Comparison of ENCODE assay signal across 10 cellular contexts in the genomic region with DNA sequence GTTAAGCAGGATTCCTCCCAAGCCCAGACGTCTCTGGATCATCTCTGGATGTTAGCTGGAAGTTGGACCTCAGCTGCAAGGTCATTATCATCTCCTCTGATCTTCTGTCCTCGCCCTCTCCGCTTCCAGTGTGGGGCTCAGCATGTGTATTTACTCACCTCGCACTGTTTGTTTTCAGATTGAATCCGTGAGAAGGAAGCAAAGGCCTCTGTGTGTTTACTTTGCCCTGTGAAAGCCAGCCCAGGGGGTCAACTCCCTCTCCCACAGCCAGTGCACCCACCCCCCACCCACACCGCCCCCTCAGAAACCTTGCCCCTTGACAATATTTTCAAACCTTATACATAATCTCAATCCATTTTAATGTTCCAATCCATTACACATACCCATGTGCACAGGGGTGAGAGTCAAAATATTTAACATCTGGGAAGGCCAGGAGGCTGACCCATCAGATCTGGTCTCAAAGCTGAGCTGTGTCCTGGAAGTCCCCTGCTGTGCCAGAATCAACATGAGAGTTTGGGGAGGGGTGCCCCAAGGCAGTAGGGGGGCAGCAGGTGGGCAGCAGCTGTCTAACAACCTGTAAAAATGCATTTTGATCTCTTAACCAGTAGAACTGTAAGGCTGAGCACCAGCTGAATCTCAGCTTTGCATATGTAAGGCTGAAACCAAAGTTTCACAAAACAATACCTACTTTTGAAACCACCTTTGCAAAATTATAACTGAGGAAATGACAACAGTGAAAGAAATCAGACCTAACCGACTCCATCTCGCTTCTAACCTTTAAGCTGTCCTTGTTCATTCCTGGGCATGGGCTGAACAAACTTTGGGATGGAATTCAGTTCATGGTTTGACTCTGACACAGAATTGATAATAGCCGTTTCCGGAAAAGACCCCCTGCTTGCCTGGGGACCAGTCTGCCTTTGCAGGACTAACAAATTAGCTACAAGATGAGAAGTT.
A peak's percentile ranks its signal among the peaks of the same experiment; 100 is the strongest.
DNase-seq lines count a peak whose midpoint lies in the region; ATAC-seq and TF ChIP-seq lines count a peak whose summit lies in the region.
"Had no signal": no experiment of that assay in that cellular context is flagged by ENCODE, and none has a peak within 500 bp of the region (broad histone marks: within the 10 kb centered on the region; RNA-seq: fewer than 3 reads in every experiment).

No MANE protein-coding gene starts in this region.

- intact Hi-C loops in CD4-positive, alpha-beta T cell (cut with DNase I, micrococcal nuclease), result no loop called here

- H2AFZ ChIP-seq in OCI-LY3 (ENCODE audit: low read depth, low read length), result no peak overlapping the region

- no peak overlapping the region for H3K4me3 Mint-ChIP-seq in CD8-positive, alpha-beta memory T cell
- no peak overlapping the region for H3K4me3 Mint-ChIP-seq in CD4-positive, alpha-beta T cell

- peak; percentile 10 for DNase-seq in NCI-H2196 treated with DMSO at 0.1 percent for 48 hours (lab: John Stamatoyannopoulos, UW; ENCODE audit: unreplicated experiment)
- no peak for DNase-seq in NCI-H2196 (lab: John Stamatoyannopoulos, UW; ENCODE audit: unreplicated experiment)
- peak; percentile 49 for DNase-seq in smooth muscle cell of the brain vasculature (ENCODE audit: low read depth, low spot score)
- no peak for DNase-seq in NOMO-1 treated with dmso at 0.1 percent for 144 hours (lab: John Stamatoyannopoulos, UW; ENCODE audit: unreplicated experiment)
- DNase-seq in CD8-positive, alpha-beta memory T cell, result no peak
- no peak for DNase-seq in CD4-positive, alpha-beta T cell
- DNase-seq: heart right ventricle; stimulated activated naive CD8-positive, alpha-beta T cell treated with anti-CD3 and anti-CD28 coated beads, Interleukin-15, Interleukin-2, amounts not matched to agents 100 U/mL and 50 U/mL, for 24 hours had no signal

- POLR2A ChIA-PET in CD8-positive, alpha-beta memory T cell (lab: Charles Lee), result no interaction called here
- POLR2A ChIA-PET in CD4-positive, alpha-beta T cell (lab: Charles Lee), result no interaction called here

- H3K79me2 ChIP-seq in OCI-LY3 (ENCODE audit: low read length), result no peaks in the 10 kb centered on the region

- H3K9me3 Mint-ChIP-seq in CD8-positive, alpha-beta memory T cell, result no peaks in the 10 kb centered on the region
- no peaks in the 10 kb centered on the region for H3K9me3 Mint-ChIP-seq in CD4-positive, alpha-beta T cell

- H3K4me2 ChIP-seq in OCI-LY3 (ENCODE audit: low read length), result peak overlapping the region; percentile 64

- TF ChIP-seq CTCF in OCI-LY3 (IDR thresholded peaks at IDR 0.05; ENCODE audit: low read depth, low read length), result no peak
- TF ChIP-seq CTCF in CD4-positive, alpha-beta T cell (IDR thresholded peaks at IDR 0.05), result no peak

- peaks cover 36% of the 10 kb centered on the region for H3K4me1 ChIP-seq in OCI-LY3 (ENCODE audit: low read length)
- H3K4me1 ChIP-seq in CD8-positive, alpha-beta memory T cell (ENCODE audit: insufficient read depth, low read length), result no peaks in the 10 kb centered on the region
- H3K4me1 ChIP-seq: heart right ventricle had no signal

- no peaks in the 10 kb centered on the region for H3K27me3 ChIP-seq in OCI-LY3 (ENCODE audit: low read depth, low read length)
- H3K27me3 ChIP-seq in CD8-positive, alpha-beta memory T cell (ENCODE audit: insufficient read depth, low read length, poor library complexity, severe bottlenecking), result no peaks in the 10 kb centered on the region
- no peaks in the 10 kb centered on the region for H3K27me3 ChIP-seq in CD4-positive, alpha-beta T cell (ENCODE audit: control insufficient read depth, insufficient read depth, low read length)

- H3K27ac ChIP-seq in OCI-LY3 (ENCODE audit: low read length), result peak overlapping the region; percentile 19; the same call in 1 of the 2 replicates
- no peak overlapping the region for H3K27ac ChIP-seq in CD8-positive, alpha-beta memory T cell (ENCODE audit: low read depth, low read length)
- H3K27ac ChIP-seq in CD4-positive, alpha-beta T cell (ENCODE audit: low read depth, low read length), result no peak overlapping the region
- H3K27ac ChIP-seq: heart right ventricle had no signal

- H3K9me3 ChIP-seq in OCI-LY3 (ENCODE audit: insufficient read depth, low read length), result no peaks in the 10 kb centered on the region
- H3K9me3 ChIP-seq in CD8-positive, alpha-beta memory T cell (ENCODE audit: low read length), result no peaks in the 10 kb centered on the region
- no peaks in the 10 kb centered on the region for H3K9me3 ChIP-seq in CD4-positive, alpha-beta T cell (ENCODE audit: control insufficient read depth, low read length)
- H3K9me3 ChIP-seq: heart right ventricle had no signal

- peaks cover 8 to 33% of the 10 kb centered on the region in 2 donors for H3K27me3 Mint-ChIP-seq in CD8-positive, alpha-beta memory T cell
- H3K27me3 Mint-ChIP-seq in CD4-positive, alpha-beta T cell, result no peaks in the 10 kb centered on the region

- no peaks in the 10 kb centered on the region for H4K20me1 ChIP-seq in OCI-LY3 (ENCODE audit: insufficient read depth, low read length)

- H3K4me1 Mint-ChIP-seq in CD8-positive, alpha-beta memory T cell, result no peaks in the 10 kb centered on the region
- H3K4me1 Mint-ChIP-seq in CD4-positive, alpha-beta T cell (ENCODE audit: low read depth), result no peaks in the 10 kb centered on the region

- CTCF ChIA-PET in CD8-positive, alpha-beta memory T cell (lab: Charles Lee), result no interaction called here
- CTCF ChIA-PET in CD4-positive, alpha-beta T cell (lab: Charles Lee), result no interaction called here

- ATAC-seq in HG03064 (IDR thresholded peaks at IDR 0.05; ENCODE audit: low read depth, unreplicated experiment), result peak; percentile 84
- ATAC-seq in CD4-positive, alpha-beta T cell (ENCODE audit: poor library complexity), result no peak
- ATAC-seq: heart right ventricle; stimulated activated naive CD8-positive, alpha-beta T cell treated with anti-CD3 and anti-CD28 coated beads, Interleukin-15, Interleukin-2, amounts not matched to agents 100 U/mL and 50 U/mL, for 24 hours had no signal

- H3K9ac ChIP-seq in OCI-LY3 (ENCODE audit: low read length), result no peak overlapping the region

- H3K36me3 Mint-ChIP-seq in CD8-positive, alpha-beta memory T cell, result no peaks in the 10 kb centered on the region
- H3K36me3 Mint-ChIP-seq in CD4-positive, alpha-beta T cell (ENCODE audit: low read depth), result no peaks in the 10 kb centered on the region

- H3K4me3 ChIP-seq in OCI-LY3 (ENCODE audit: low read length), result peak overlapping the region; percentile 14; the same call in 1 of the 2 replicates
- no peak overlapping the region for H3K4me3 ChIP-seq in CD8-positive, alpha-beta memory T cell (ENCODE audit: low read length)
- H3K4me3 ChIP-seq: heart right ventricle had no signal

- H3K27ac Mint-ChIP-seq in CD8-positive, alpha-beta memory T cell, result no peak overlapping the region
- H3K27ac Mint-ChIP-seq in CD4-positive, alpha-beta T cell, result no peak overlapping the region

- no peaks in the 10 kb centered on the region for H3K36me3 ChIP-seq in OCI-LY3 (replicated peaks; ENCODE audit: low read depth, low read length)
- H3K36me3 ChIP-seq in CD8-positive, alpha-beta memory T cell (ENCODE audit: insufficient read depth, low read length), result no peaks in the 10 kb centered on the region
- H3K36me3 ChIP-seq: heart right ventricle had no signal

Comparison
In these comparisons a context has a peak if more than half of its experiments do, and no peak if none do; other contexts are left out.
1. DNase-seq: peak in NCI-H2196 treated with DMSO at 0.1 percent for 48 hours (single experiment) and smooth muscle cell of the brain vasculature (single experiment); none in NCI-H2196 (single experiment), NOMO-1 treated with dmso at 0.1 percent for 144 hours (single experiment), CD8-positive, alpha-beta memory T cell (0 of 5) and CD4-positive, alpha-beta T cell (0 of 10).